6 cellular contexts compared by ENCODE assay signal in genomic region chr20:48469026-48469425, GRCh38.
"Had no signal": no experiment of that assay in that cellular context is flagged by ENCODE, and none has a peak within 500 bp of the region (broad histone marks: within the 10 kb centered on the region; RNA-seq: fewer than 3 reads in every experiment).

No MANE protein-coding gene starts in this region.

- DNase-seq: H9, HCEC 1CT, IMR-90, KG1 had no signal

- ATAC-seq: GM23338, K562 had no signal
